1 cellular context compared by ENCODE assay signal in genomic region chr1:151909167-151910149, GRCh38.
A peak's percentile ranks its signal among the peaks of the same experiment; 100 is the strongest.
TF ChIP-seq lines count a peak whose summit lies in the region.

Gene THEM4 (minus strand): TSS chr1:151909511. CDS start chr1:151909458, 53 bp downstream.

TF ChIP-seq in HepG2, 621 proteins besides CTCF, POLR2A, EP300 and RAD21 (continued from another document and continues in another):
- peak; percentile 50 for TF ChIP-seq AGO2 (optimal IDR thresholded peaks at IDR 0.05; ENCODE audit: low read depth, low read length)
- no peak for TF ChIP-seq SMAD9 (CRISPR knock-in tag; IDR thresholded peaks at IDR 0.05)
- TF ChIP-seq SMAD1 (CRISPR knock-in tag; IDR thresholded peaks at IDR 0.05; ENCODE audit: borderline replicate concordance, low read depth) = no peak
- TF ChIP-seq KAT8 (CRISPR knock-in tag; IDR thresholded peaks at IDR 0.05) = peak; percentile 96
- peak; percentile 78 for TF ChIP-seq HOMEZ (CRISPR knock-in tag; IDR thresholded peaks at IDR 0.05; ENCODE audit: low read depth)
- peak; percentile 96 for TF ChIP-seq ZNF350 (CRISPR knock-in tag; IDR thresholded peaks at IDR 0.05; ENCODE audit: borderline replicate concordance, low read depth)
- TF ChIP-seq BORCS8-MEF2B (CRISPR knock-in tag; IDR thresholded peaks at IDR 0.05) = peak; percentile 83; the same call in 1 of the 2 replicates
- no peak for TF ChIP-seq BATF2 (CRISPR knock-in tag; IDR thresholded peaks at IDR 0.05)
- 0 out of 2 replicates have a peak, but pooled peaks have one; percentile 59 for TF ChIP-seq ZNF639 (CRISPR knock-in tag; conservative IDR thresholded peaks at IDR 0.05)
- peak; percentile 89 for TF ChIP-seq BCL3 (CRISPR knock-in tag; IDR thresholded peaks at IDR 0.05)
- TF ChIP-seq ZNF10 (CRISPR knock-in tag; IDR thresholded peaks at IDR 0.05; ENCODE audit: borderline replicate concordance, low read depth) = no peak
- TF ChIP-seq ZNF530 (CRISPR knock-in tag; IDR thresholded peaks at IDR 0.05; ENCODE audit: low read depth) = no peak
- peak; percentile 42; the same call in 1 of the 2 replicates for TF ChIP-seq NFATC3 (CRISPR knock-in tag; IDR thresholded peaks at IDR 0.05)
- no peak for TF ChIP-seq MAFF (IDR thresholded peaks at IDR 0.05; ENCODE audit: low read depth, low read length)
- TF ChIP-seq PRPF4 (IDR thresholded peaks at IDR 0.05; ENCODE audit: low read depth, low read length, poor library complexity, severe bottlenecking) = peak; percentile 28
- no peak for TF ChIP-seq NFRKB (IDR thresholded peaks at IDR 0.05)
- peak; percentile 39; the same call in 1 of the 2 replicates for TF ChIP-seq ZNF143 (CRISPR knock-in tag; IDR thresholded peaks at IDR 0.05)
- peak; percentile 13; the same call in 1 of the 2 replicates for TF ChIP-seq RARA (CRISPR knock-in tag; IDR thresholded peaks at IDR 0.05)
- peak; percentile 20; the same call in 1 of the 2 replicates for TF ChIP-seq LBX2 (CRISPR knock-in tag; IDR thresholded peaks at IDR 0.05; ENCODE audit: borderline replicate concordance)
- peak; percentile 62; the same call in 1 of the 2 replicates for TF ChIP-seq KDM5A (IDR thresholded peaks at IDR 0.05; ENCODE audit: borderline replicate concordance, low read length)
- peak; percentile 97 for TF ChIP-seq GABPB1 (CRISPR knock-in tag; IDR thresholded peaks at IDR 0.05)
- no peak for TF ChIP-seq RARG (CRISPR knock-in tag; IDR thresholded peaks at IDR 0.05; ENCODE audit: low read depth)
- TF ChIP-seq ZNF367 (CRISPR knock-in tag; IDR thresholded peaks at IDR 0.05; ENCODE audit: borderline replicate concordance) = no peak; the same call in 1 of the 2 replicates
- TF ChIP-seq ZNF746 (CRISPR knock-in tag; IDR thresholded peaks at IDR 0.05) = peak; percentile 77
- TF ChIP-seq, protein P1, sequence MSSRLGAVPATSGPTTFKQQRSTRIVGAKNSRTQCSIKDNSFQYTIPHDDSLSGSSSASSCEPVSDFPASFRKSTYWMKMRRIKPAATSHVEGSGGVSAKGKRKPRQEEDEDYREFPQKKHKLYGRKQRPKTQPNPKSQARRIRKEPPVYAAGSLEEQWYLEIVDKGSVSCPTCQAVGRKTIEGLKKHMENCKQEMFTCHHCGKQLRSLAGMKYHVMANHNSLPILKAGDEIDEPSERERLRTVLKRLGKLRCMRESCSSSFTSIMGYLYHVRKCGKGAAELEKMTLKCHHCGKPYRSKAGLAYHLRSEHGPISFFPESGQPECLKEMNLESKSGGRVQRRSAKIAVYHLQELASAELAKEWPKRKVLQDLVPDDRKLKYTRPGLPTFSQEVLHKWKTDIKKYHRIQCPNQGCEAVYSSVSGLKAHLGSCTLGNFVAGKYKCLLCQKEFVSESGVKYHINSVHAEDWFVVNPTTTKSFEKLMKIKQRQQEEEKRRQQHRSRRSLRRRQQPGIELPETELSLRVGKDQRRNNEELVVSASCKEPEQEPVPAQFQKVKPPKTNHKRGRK (CRISPR knock-in tag; IDR thresholded peaks at IDR 0.05) = no peak
- no peak for TF ChIP-seq TGIF2 (CRISPR knock-in tag; IDR thresholded peaks at IDR 0.05)
- TF ChIP-seq, protein P2, sequence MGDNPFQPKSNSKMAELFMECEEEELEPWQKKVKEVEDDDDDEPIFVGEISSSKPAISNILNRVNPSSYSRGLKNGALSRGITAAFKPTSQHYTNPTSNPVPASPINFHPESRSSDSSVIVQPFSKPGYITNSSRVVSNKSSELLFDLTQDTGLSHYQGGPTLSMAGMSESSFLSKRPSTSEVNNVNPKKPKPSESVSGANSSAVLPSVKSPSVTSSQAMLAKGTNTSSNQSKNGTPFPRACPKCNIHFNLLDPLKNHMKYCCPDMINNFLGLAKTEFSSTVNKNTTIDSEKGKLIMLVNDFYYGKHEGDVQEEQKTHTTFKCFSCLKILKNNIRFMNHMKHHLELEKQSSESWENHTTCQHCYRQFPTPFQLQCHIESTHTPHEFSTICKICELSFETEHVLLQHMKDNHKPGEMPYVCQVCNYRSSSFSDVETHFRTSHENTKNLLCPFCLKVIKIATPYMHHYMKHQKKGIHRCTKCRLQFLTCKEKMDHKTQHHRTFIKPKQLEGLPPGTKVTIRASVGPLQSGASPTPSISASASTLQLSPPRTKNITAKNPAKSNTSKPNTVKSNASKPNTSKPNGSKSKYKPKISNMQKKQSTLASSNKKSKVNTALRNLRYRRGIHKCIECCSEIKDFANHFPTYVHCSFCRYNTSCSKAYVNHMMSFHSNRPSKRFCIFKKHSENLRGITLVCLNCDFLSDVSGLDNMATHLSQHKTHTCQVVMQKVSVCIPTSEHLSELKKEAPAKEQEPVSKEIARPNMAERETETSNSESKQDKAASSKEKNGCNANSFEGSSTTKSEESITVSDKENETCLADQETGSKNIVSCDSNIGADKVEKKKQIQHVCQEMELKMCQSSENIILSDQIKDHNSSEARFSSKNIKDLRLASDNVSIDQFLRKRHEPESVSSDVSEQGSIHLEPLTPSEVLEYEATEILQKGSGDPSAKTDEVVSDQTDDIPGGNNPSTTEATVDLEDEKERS (CRISPR knock-in tag; IDR thresholded peaks at IDR 0.05) = peak; percentile 69; the same call in 1 of the 2 replicates
- TF ChIP-seq, protein P3, sequence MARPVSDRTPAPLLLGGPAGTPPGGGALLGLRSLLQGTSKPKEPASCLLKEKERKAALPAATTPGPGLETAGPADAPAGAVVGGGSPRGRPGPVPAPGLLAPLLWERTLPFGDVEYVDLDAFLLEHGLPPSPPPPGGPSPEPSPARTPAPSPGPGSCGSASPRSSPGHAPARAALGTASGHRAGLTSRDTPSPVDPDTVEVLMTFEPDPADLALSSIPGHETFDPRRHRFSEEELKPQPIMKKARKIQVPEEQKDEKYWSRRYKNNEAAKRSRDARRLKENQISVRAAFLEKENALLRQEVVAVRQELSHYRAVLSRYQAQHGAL (CRISPR knock-in tag; IDR thresholded peaks at IDR 0.05; ENCODE audit: not compliant biosample characterization) = no peak
- TF ChIP-seq ZNF7 (CRISPR knock-in tag; IDR thresholded peaks at IDR 0.05) = no peak
- TF ChIP-seq TBX3 (IDR thresholded peaks at IDR 0.05; ENCODE audit: borderline replicate concordance) = peak; percentile 26; the same call in 1 of the 2 replicates
- peak; percentile 91 for TF ChIP-seq KDM5B (CRISPR knock-in tag; IDR thresholded peaks at IDR 0.05; ENCODE audit: borderline replicate concordance)
- no peak for TF ChIP-seq ZNF879 (CRISPR knock-in tag; IDR thresholded peaks at IDR 0.05)
- TF ChIP-seq SETDB1 (CRISPR knock-in tag; IDR thresholded peaks at IDR 0.05; ENCODE audit: borderline replicate concordance) = no peak
- TF ChIP-seq ZNF678 (CRISPR knock-in tag; IDR thresholded peaks at IDR 0.05) = no peak
- TF ChIP-seq ELF3 (CRISPR knock-in tag; IDR thresholded peaks at IDR 0.05) = peak; percentile 70
- TF ChIP-seq ZNF564 (CRISPR knock-in tag; IDR thresholded peaks at IDR 0.05) = 0 out of 2 replicates have a peak, but pooled peaks have one; percentile 69
- TF ChIP-seq KDM4B (CRISPR knock-in tag; IDR thresholded peaks at IDR 0.05) = peak; percentile 81; the same call in 1 of the 2 replicates
- peak; percentile 83 for TF ChIP-seq ATF2 (CRISPR knock-in tag; IDR thresholded peaks at IDR 0.05)
- TF ChIP-seq HNF4A (CRISPR knock-in tag; IDR thresholded peaks at IDR 0.05) = no peak
- no peak for TF ChIP-seq ZKSCAN5 (CRISPR knock-in tag; IDR thresholded peaks at IDR 0.05)
- peak; percentile 98 for TF ChIP-seq ZBTB38 (CRISPR knock-in tag; IDR thresholded peaks at IDR 0.05)
- no peak for TF ChIP-seq ZNF326 (CRISPR knock-in tag; IDR thresholded peaks at IDR 0.05; ENCODE audit: borderline replicate concordance)
- TF ChIP-seq ETV5 (CRISPR knock-in tag; IDR thresholded peaks at IDR 0.05; ENCODE audit: borderline replicate concordance) = 0 out of 2 replicates have a peak, but pooled peaks have one; percentile 56
- peak; percentile 51 for TF ChIP-seq ZNF263 (CRISPR knock-in tag; IDR thresholded peaks at IDR 0.05)
- TF ChIP-seq ZMAT5 (CRISPR knock-in tag; IDR thresholded peaks at IDR 0.05; ENCODE audit: borderline replicate concordance, low read depth) = no peak
- TF ChIP-seq SIN3A (IDR thresholded peaks at IDR 0.05; ENCODE audit: borderline replicate concordance, low read depth, low read length) = peak; percentile 46; the same call in 1 of the 2 replicates
- peak; percentile 71; the same call in 1 of the 2 replicates for TF ChIP-seq HINFP (CRISPR knock-in tag; IDR thresholded peaks at IDR 0.05; ENCODE audit: low read depth)
- no peak for TF ChIP-seq ATF7 (IDR thresholded peaks at IDR 0.05)
- no peak; the same call in 1 of the 2 replicates for TF ChIP-seq ATF7 (CRISPR knock-in tag; IDR thresholded peaks at IDR 0.05)
- TF ChIP-seq SSRP1 (CRISPR knock-in tag; IDR thresholded peaks at IDR 0.05) = no peak
- no peak; the same call in 1 of the 2 replicates for TF ChIP-seq SMC3 (IDR thresholded peaks at IDR 0.05; ENCODE audit: low read length)
- peak; percentile 80; the same call in 1 of the 2 replicates for TF ChIP-seq ISL2 (CRISPR knock-in tag; IDR thresholded peaks at IDR 0.05)
- TF ChIP-seq ZNF839 (CRISPR knock-in tag; IDR thresholded peaks at IDR 0.05; ENCODE audit: borderline replicate concordance) = no peak
- TF ChIP-seq NR2F6 (IDR thresholded peaks at IDR 0.05) = no peak
- TF ChIP-seq NR2F6 (CRISPR knock-in tag; IDR thresholded peaks at IDR 0.05) = peak; percentile 71
- TF ChIP-seq ATRX (CRISPR knock-in tag; IDR thresholded peaks at IDR 0.05; ENCODE audit: borderline replicate concordance) = no peak
- peak; percentile 75; the same call in 1 of the 2 replicates for TF ChIP-seq CAMTA2 (CRISPR knock-in tag; IDR thresholded peaks at IDR 0.05; ENCODE audit: borderline replicate concordance)
- no peak for TF ChIP-seq JUNB (CRISPR knock-in tag; IDR thresholded peaks at IDR 0.05; ENCODE audit: borderline replicate concordance)
